ENCODE assay signal across 8 cellular contexts in the genomic region with DNA sequence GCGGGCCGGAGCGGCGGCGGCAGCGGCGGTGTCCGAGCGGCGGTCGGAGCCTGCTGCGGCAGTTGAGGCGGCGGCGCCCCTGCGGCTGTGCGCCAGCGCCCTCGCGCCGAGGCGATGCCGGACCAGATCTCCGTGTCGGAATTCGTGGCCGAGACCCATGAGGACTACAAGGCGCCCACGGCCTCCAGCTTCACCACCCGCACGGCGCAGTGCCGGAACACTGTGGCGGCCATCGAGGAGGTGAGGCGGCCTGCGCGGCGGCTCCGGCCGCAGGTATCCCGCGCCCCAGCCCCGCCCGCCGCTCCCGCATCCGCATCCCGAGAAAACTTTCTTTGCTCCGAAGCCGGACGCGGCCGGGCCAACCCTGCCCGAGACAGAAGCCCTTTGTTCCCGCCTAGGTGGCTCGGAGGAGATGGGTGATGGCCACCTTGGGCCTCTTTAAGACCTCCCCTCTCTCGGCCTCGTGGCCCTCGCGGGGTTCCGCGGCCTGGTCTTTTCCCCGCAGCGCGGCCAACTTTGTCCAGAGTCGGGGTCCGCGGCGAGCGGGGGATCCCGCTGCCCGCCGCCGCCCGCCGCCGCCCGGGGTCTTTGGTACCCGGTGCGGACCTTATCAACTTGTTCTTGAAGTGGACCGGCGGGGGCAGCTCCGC.
A peak's percentile ranks its signal among the peaks of the same experiment; 100 is the strongest.
DNase-seq lines count a peak whose midpoint lies in the region; TF ChIP-seq lines count a peak whose summit lies in the region.

No MANE protein-coding gene starts in this region.

- H3K4me3 ChIP-seq in HFF-Myc (replicated peaks; ENCODE audit: low read depth, low read length) (peak overlapping the region; percentile 85), fibroblast of pulmonary artery (replicated peaks; ENCODE audit: low read depth, low read length) (peak overlapping the region; percentile 73), neuron (ENCODE audit: low read length) (peak overlapping the region; percentile 74)

- peaks cover 3% of the 10 kb centered on the region for H3K36me3 ChIP-seq in neuron (ENCODE audit: insufficient read depth, low read length)

- H2AFZ ChIP-seq in neuron (ENCODE audit: low read depth, low read length) = peak overlapping the region; percentile 74

- TF ChIP-seq CTCF in HFF-Myc (IDR thresholded peaks at IDR 0.05; ENCODE audit: low read depth, low read length, missing control alignments) (no peak), fibroblast of pulmonary artery (IDR thresholded peaks at IDR 0.05; ENCODE audit: low read length, missing control alignments) (no peak)

- H3K27me3 ChIP-seq in neuron (ENCODE audit: insufficient read depth, low read length) = no peaks in the 10 kb centered on the region

- DNase-seq in DMS53 (lab: John Stamatoyannopoulos, UW) (peak; percentile 71), DMS53 treated with DMSO at 0.1 percent for 48 hours (lab: John Stamatoyannopoulos, UW; ENCODE audit: unreplicated experiment) (no peak), HFF-Myc (ENCODE audit: extremely low read depth, low read depth) (no peak), UCSD-AML1 (lab: John Stamatoyannopoulos, UW; ENCODE audit: unreplicated experiment) (peak; percentile 48), fibroblast of pulmonary artery (ENCODE audit: low read depth) (no peak), medulla oblongata (ENCODE audit: extremely low spot score) (no peak), SKM-1 (lab: John Stamatoyannopoulos, UW; ENCODE audit: unreplicated experiment) (no peak)

- H3K4me1 ChIP-seq in neuron (ENCODE audit: insufficient read depth, low read length) = peaks cover 25% of the 10 kb centered on the region

- no peaks in the 10 kb centered on the region for H3K9me3 ChIP-seq in neuron (ENCODE audit: low read length)

Comparison
In these comparisons a context has a peak if more than half of its experiments do, and no peak if none do; other contexts are left out.
1. DNase-seq: peak in DMS53 (single experiment) and UCSD-AML1 (single experiment); none in DMS53 treated with DMSO at 0.1 percent for 48 hours (single experiment), HFF-Myc (single experiment), fibroblast of pulmonary artery (single experiment), medulla oblongata (single experiment) and SKM-1 (single experiment).
2. Peak in every context shown above with its lines, with median percentiles within 50 percentile points of each other: H3K4me3 ChIP-seq.